ENCODE assay signal across 22 cellular contexts in the genomic region with DNA sequence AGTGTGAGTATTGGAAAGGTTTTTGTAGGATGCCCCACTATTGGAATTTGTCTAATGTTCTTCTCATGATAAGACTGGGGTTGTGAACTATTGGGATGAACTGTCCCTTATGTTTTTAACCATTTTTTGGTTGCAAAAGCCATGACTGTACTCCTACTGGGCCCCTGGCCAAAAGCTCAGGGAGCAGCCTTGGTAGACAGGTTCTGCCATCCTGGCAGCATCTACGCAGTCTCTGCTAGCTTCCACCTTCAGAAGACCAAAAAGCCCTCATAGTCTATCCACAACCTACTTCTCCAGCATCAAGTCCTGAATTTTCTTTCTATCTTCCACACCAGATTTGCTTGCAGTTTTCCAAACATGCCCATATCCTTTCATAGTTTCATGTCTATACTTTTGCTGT.
DNase-seq lines count a peak whose midpoint lies in the region; ATAC-seq and TF ChIP-seq lines count a peak whose summit lies in the region.
"Had no signal": no experiment of that assay in that cellular context is flagged by ENCODE, and none has a peak within 500 bp of the region (broad histone marks: within the 10 kb centered on the region; RNA-seq: fewer than 3 reads in every experiment).

No MANE protein-coding gene starts in this region.

- no peaks in the 10 kb centered on the region for H3K36me3 ChIP-seq in breast epithelium
- H3K36me3 ChIP-seq: BE2C; BLaER1 treated with 17β-estradiol and CSF1 and Interleukin-3, amounts not matched to agents 10 nM and 100 nM; HAP-1 had no signal

- BruUV-seq in MCF 10A (replicated peaks; lab: Mats Ljungman, UMichigan) = no TSS peak

- POLR2A ChIA-PET in MCF 10A (lab: Yijun Ruan, JAX) = no interaction called here

- no peak overlapping the region for H3K27ac Mint-ChIP-seq in MCF 10A (ENCODE audit: low read depth, unreplicated experiment)
- H3K27ac Mint-ChIP-seq in nephron = peak overlapping the region in 2 of 3 experiments; percentile 0 to 3
- H3K27ac Mint-ChIP-seq: CD14-positive monocyte; CD4-positive, alpha-beta T cell; CD8-positive, alpha-beta memory T cell; HFFc6 had no signal

- DNase-seq in MCF 10A (ENCODE audit: unreplicated experiment) = peak; percentile 28
- DNase-seq in breast epithelium (ENCODE audit: low spot score in 2 of 2) = no peak
- peak; percentile 67 for DNase-seq in epithelial cell of esophagus (ENCODE audit: low read depth)
- no peak for DNase-seq in GM10266 (ENCODE audit: extremely low spot score)
- DNase-seq: 8988T; ACHN; AML-193; BE2C; CD4-positive, alpha-beta T cell; CD8-positive, alpha-beta memory T cell; DMS 273 treated with DMSO at 0.1 percent for 48 hours; DMS79; EL; GDM1; GOT3; HFFc6 had no signal

- TF ChIP-seq CTCF in MCF 10A (IDR thresholded peaks at IDR 0.05; ENCODE audit: unreplicated experiment) (no peak), breast epithelium (IDR thresholded peaks at IDR 0.05) (no peak), epithelial cell of esophagus (IDR thresholded peaks at IDR 0.05; ENCODE audit: insufficient read depth, low read depth, low read length, missing control alignments) (no peak), nephron (IDR thresholded peaks at IDR 0.05; ENCODE audit: unreplicated experiment in 3 of 3) (no peak), GM10266 (IDR thresholded peaks at IDR 0.05; ENCODE audit: control insufficient read depth, insufficient read depth, low read depth, missing control alignments) (no peak)

- intact Hi-C loops in MCF 10A (cut with micrococcal nuclease) = no loop called here
- intact Hi-C loops in breast epithelium (cut with DNase I; ENCODE audit: low total_unique reads) = no loop called here

- TF ChIP-seq POLR2A in breast epithelium (IDR thresholded peaks at IDR 0.05) = no peak

- H3K27me3 Mint-ChIP-seq in MCF 10A (ENCODE audit: insufficient read depth, unreplicated experiment) (no peaks in the 10 kb centered on the region), nephron (ENCODE audit: low read depth) (no peaks in the 10 kb centered on the region)
- H3K27me3 Mint-ChIP-seq: CD4-positive, alpha-beta T cell; CD8-positive, alpha-beta memory T cell had no signal

- no peaks in the 10 kb centered on the region for H3K4me1 ChIP-seq in breast epithelium
- H3K4me1 ChIP-seq: A549, BE2C had no signal

- H3K4me3 Mint-ChIP-seq in MCF 10A (ENCODE audit: unreplicated experiment) = no peak overlapping the region
- H3K4me3 Mint-ChIP-seq in nephron = no peak overlapping the region
- H3K4me3 Mint-ChIP-seq: CD14-positive monocyte; CD4-positive, alpha-beta T cell; CD8-positive, alpha-beta memory T cell; HFFc6 had no signal

- no peak overlapping the region for H3K4me3 ChIP-seq in breast epithelium
- no peak overlapping the region for H3K4me3 ChIP-seq in epithelial cell of esophagus (ENCODE audit: low read length)
- H3K4me3 ChIP-seq: A549; BLaER1 treated with 17β-estradiol and CSF1 and Interleukin-3, amounts not matched to agents 10 nM and 100 nM; HAP-1 had no signal

- no peaks in the 10 kb centered on the region for H3K9me3 Mint-ChIP-seq in MCF 10A (ENCODE audit: unreplicated experiment)
- no peaks in the 10 kb centered on the region for H3K9me3 Mint-ChIP-seq in nephron
- H3K9me3 Mint-ChIP-seq: CD4-positive, alpha-beta T cell; HFFc6 had no signal

- no peak for ATAC-seq in GM18909 (IDR thresholded peaks at IDR 0.05; ENCODE audit: poor library complexity, unreplicated experiment)
- ATAC-seq: A549 had no signal

- no peak overlapping the region for H3K27ac ChIP-seq in breast epithelium
- H3K27ac ChIP-seq: A549; BLaER1 treated with 17β-estradiol and CSF1 and Interleukin-3, amounts not matched to agents 10 nM and 100 nM had no signal

- H3K9me3 ChIP-seq in breast epithelium = no peaks in the 10 kb centered on the region
- H3K9me3 ChIP-seq: A549, BE2C, HAP-1 had no signal

- H3K36me3 Mint-ChIP-seq in MCF 10A (ENCODE audit: insufficient read depth, unreplicated experiment) (no peaks in the 10 kb centered on the region), nephron (ENCODE audit: low read depth) (no peaks in the 10 kb centered on the region)
- H3K36me3 Mint-ChIP-seq: CD14-positive monocyte; CD8-positive, alpha-beta memory T cell had no signal

- CTCF ChIA-PET in MCF 10A (lab: Yijun Ruan, JAX) = interaction anchor here (0.9 kb wide), 1 partner anchor 768 kb away, joined by 4 read pairs; no protein-coding TSS in a partner anchor

- no peaks in the 10 kb centered on the region for H3K4me1 Mint-ChIP-seq in MCF 10A (ENCODE audit: insufficient read depth, unreplicated experiment)
- H3K4me1 Mint-ChIP-seq in nephron = peaks cover 36% of the 10 kb centered on the region
- H3K4me1 Mint-ChIP-seq: CD14-positive monocyte; CD8-positive, alpha-beta memory T cell had no signal

- peaks cover 0 to 5% of the 10 kb centered on the region in 2 donors for H3K27me3 ChIP-seq in breast epithelium
- H3K27me3 ChIP-seq: BE2C; BLaER1 treated with 17β-estradiol and CSF1 and Interleukin-3, amounts not matched to agents 10 nM and 100 nM had no signal

Comparison
In these comparisons a context has a peak if more than half of its experiments do, and no peak if none do; other contexts are left out.
1. DNase-seq: peak in MCF 10A (single experiment) and epithelial cell of esophagus (single experiment); none in breast epithelium (0 of 2) and GM10266 (single experiment).